8 cellular contexts compared by ENCODE assay signal in genomic region chr2:105235388-105236059, GRCh38. TPM values are rescaled to one million over a fixed set of nuclear protein-coding genes. Genes with fewer than 3 reads are reported as not detected.
DNase-seq lines count a peak whose midpoint lies in the region; TF ChIP-seq lines count a peak whose summit lies in the region.

No MANE protein-coding gene starts in this region.

- DNase-seq in AML-193 (lab: John Stamatoyannopoulos, UW) (peak; percentile 44 to 64), GM19240 (ENCODE audit: insufficient read length, low spot score) (peak; percentile 23), HPDE6-E6E7 (ENCODE audit: extremely low spot score) (peak; percentile 25), NOMO-1 treated with dmso at 0.1 percent for 144 hours (lab: John Stamatoyannopoulos, UW; ENCODE audit: unreplicated experiment) (peak; percentile 10), epithelial cell of esophagus (ENCODE audit: low read depth) (peak; percentile 75), myocyte (ENCODE audit: low read depth) (peak; percentile 88)
- DNase-seq in activated CD8-positive, alpha-beta memory T cell treated with anti-CD3 and anti-CD28 coated beads for 48 hours (ENCODE audit: low read depth in 2 of 3, low spot score in 2 of 3) = peak; percentile 26 to 51 (median 31)
- DNase-seq in stimulated activated CD8-positive, alpha-beta memory T cell treated with anti-CD3 and anti-CD28 coated beads, Interleukin-7, amount 100 ng/mL, for 1 hour (ENCODE audit: low read depth in 2 of 2) = peak; percentile 11 to 36

- H3K4me3 ChIP-seq in epithelial cell of esophagus (ENCODE audit: low read length) = no peak overlapping the region

- peak; percentile 69 for TF ChIP-seq CTCF in epithelial cell of esophagus (IDR thresholded peaks at IDR 0.05; ENCODE audit: insufficient read depth, low read depth, low read length, missing control alignments)

RNA-seq across cellular contexts. Expression of gene GPR45, which starts 6.0 kb away (rescaled TPM):
- total RNA-seq in myocyte = not detected in 2 replicates
- polyA plus RNA-seq in myocyte (2012) = 0.32 TPM

Comparison
In these comparisons a context has a peak if more than half of its experiments do, and no peak if none do; other contexts are left out.
1. DNase-seq: peak in every context shown above with its lines; median percentile 88 in myocyte; 75 in epithelial cell of esophagus; 54 in AML-193; 31 in activated CD8-positive, alpha-beta memory T cell treated with anti-CD3 and anti-CD28 coated beads for 48 hours; 25 in HPDE6-E6E7; 24 in stimulated activated CD8-positive, alpha-beta memory T cell treated with anti-CD3 and anti-CD28 coated beads, Interleukin-7, amount 100 ng/mL, for 1 hour; 23 in GM19240; 10 in NOMO-1 treated with dmso at 0.1 percent for 144 hours.